9 cellular contexts compared by ENCODE assay signal in the genomic region with DNA sequence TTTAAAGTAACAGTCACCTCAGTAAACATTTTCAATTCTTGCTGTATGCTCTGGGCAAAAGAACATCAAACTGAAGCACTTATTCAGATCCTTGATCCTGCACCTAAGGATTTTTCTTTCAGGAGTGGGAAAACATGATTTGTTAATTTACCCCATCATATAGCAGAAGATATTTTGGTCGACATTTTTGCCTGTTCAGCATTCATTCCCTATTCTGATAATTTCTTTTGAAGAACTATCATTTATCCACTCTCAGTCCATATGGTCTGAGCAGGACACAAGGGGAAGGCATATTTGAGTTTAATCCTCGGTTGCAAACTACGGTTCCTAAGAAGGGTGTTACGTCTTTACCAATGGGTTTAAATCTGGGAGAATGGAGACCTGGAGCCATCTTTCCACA. TPM values are rescaled to one million over a fixed set of nuclear protein-coding genes. Genes with fewer than 3 reads are reported as not detected.
A peak's percentile ranks its signal among the peaks of the same experiment; 100 is the strongest.
DNase-seq lines count a peak whose midpoint lies in the region; ATAC-seq and TF ChIP-seq lines count a peak whose summit lies in the region.
"Had no signal": no experiment of that assay in that cellular context is flagged by ENCODE, and none has a peak within 500 bp of the region (broad histone marks: within the 10 kb centered on the region; RNA-seq: fewer than 3 reads in every experiment).

No MANE protein-coding gene starts in this region.

- TF ChIP-seq CTCF in HFFc6 (IDR thresholded peaks at IDR 0.05) (no peak), brain (conservative IDR thresholded peaks at IDR 0.05) (no peak), mesothelial cell of epicardium (IDR thresholded peaks at IDR 0.05; ENCODE audit: unreplicated experiment) (no peak)

- DNase-seq in HFFc6 = no peak
- DNase-seq in mesothelial cell of epicardium (ENCODE audit: low spot score in 2 of 2, unreplicated experiment in 2 of 2) = no peak
- DNase-seq in NCI-H2171 (lab: John Stamatoyannopoulos, UW) = no peak
- DNase-seq in pons (ENCODE audit: low spot score) = no peak
- DNase-seq: foreskin melanocyte had no signal

- no peaks in the 10 kb centered on the region for H3K9me3 Mint-ChIP-seq in HFFc6
- H3K9me3 Mint-ChIP-seq in brain = no peaks in the 10 kb centered on the region
- H3K9me3 Mint-ChIP-seq in mesothelial cell of epicardium = no peaks in the 10 kb centered on the region

- H3K79me2 ChIP-seq in ACC112 (ENCODE audit: control insufficient read depth, insufficient read depth, low read length, unreplicated experiment) = peaks cover 29% of the 10 kb centered on the region

- H3K4me1 Mint-ChIP-seq in HFFc6 (ENCODE audit: low read depth) (peaks cover 63% of the 10 kb centered on the region), brain (peaks cover 51% of the 10 kb centered on the region), mesothelial cell of epicardium (peaks cover 30% of the 10 kb centered on the region)

- H3K36me3 Mint-ChIP-seq in HFFc6 (ENCODE audit: low read depth) (peaks cover 15% of the 10 kb centered on the region; the same call in 1 of the 2 replicates), brain (peaks cover 4% of the 10 kb centered on the region), mesothelial cell of epicardium (no peaks in the 10 kb centered on the region)

- H3K27ac Mint-ChIP-seq in HFFc6 = peak overlapping the region; percentile 95
- H3K27ac Mint-ChIP-seq in brain = peak overlapping the region; percentile 96 to 100 (median 99)
- H3K27ac Mint-ChIP-seq in mesothelial cell of epicardium = peak overlapping the region; percentile 96

- H3K27me3 ChIP-seq in ACC112 (ENCODE audit: insufficient read depth, low read length) = no peaks in the 10 kb centered on the region

- H2AFZ ChIP-seq in ACC112 (ENCODE audit: low read length, unreplicated experiment) = peak overlapping the region; percentile 97

- peak overlapping the region; percentile 86 for H3K4me3 ChIP-seq in ACC112 (ENCODE audit: low read depth, low read length)

- H3K27ac ChIP-seq in ACC112 (ENCODE audit: low read depth, low read length) = peak overlapping the region; percentile 88

- H3K4me1 ChIP-seq in ACC112 (ENCODE audit: control insufficient read depth, insufficient read depth, low read length, unreplicated experiment) = peaks cover 41% of the 10 kb centered on the region

- H3K27me3 Mint-ChIP-seq in HFFc6 (ENCODE audit: insufficient read depth) = peaks cover 2% of the 10 kb centered on the region
- peaks cover 5% of the 10 kb centered on the region for H3K27me3 Mint-ChIP-seq in brain
- H3K27me3 Mint-ChIP-seq in mesothelial cell of epicardium (ENCODE audit: low read depth) = no peaks in the 10 kb centered on the region

- H3K4me3 Mint-ChIP-seq in HFFc6 (peak overlapping the region; percentile 99), brain (peak overlapping the region; percentile 94 to 99 (median 97)), mesothelial cell of epicardium (peak overlapping the region; percentile 89)

- ATAC-seq in GM19035 (IDR thresholded peaks at IDR 0.05; ENCODE audit: unreplicated experiment) (no peak), GM21390 (IDR thresholded peaks at IDR 0.05; ENCODE audit: unreplicated experiment) (no peak)

- H3K36me3 ChIP-seq in ACC112 (ENCODE audit: insufficient read depth, low read length) = no peaks in the 10 kb centered on the region

RNA-seq across cellular contexts. Expression of a gene that starts 1.2 kb away (rescaled TPM):
- total RNA-seq in HFFc6 (2021; fragmentation: NEBNext Ultra II Directional; extraction: Animal tissue kit (Norgen Biotek cat#: 25700)) = 10 to 100 TPM; 33.8 to 41.6 (median 37.1) TPM
- polyA plus RNA-seq in brain (ENCODE audit: insufficient read depth, low read depth, low replicate concordance) = 6.8 TPM
- 19.8 to 23.1 TPM (median 22.8 TPM) in 3 replicates for total RNA-seq in mesothelial cell of epicardium

RNA-seq across cellular contexts. Expression of a gene that starts 44.1 kb away (rescaled TPM):
- not detected for total RNA-seq in HFFc6 (2021; fragmentation: NEBNext Ultra II Directional; extraction: Animal tissue kit (Norgen Biotek cat#: 25700))
- not detected for polyA plus RNA-seq in brain (ENCODE audit: insufficient read depth, low read depth, low replicate concordance)
- total RNA-seq in mesothelial cell of epicardium = not detected in 3 replicates
